Comparison of ENCODE assay signal across 8 cellular contexts in genomic region chr11:67277231-67277961, GRCh38. TPM values are rescaled to one million over a fixed set of nuclear protein-coding genes. Genes with fewer than 3 reads are reported as not detected.
DNase-seq lines count a peak whose midpoint lies in the region; ATAC-seq and TF ChIP-seq lines count a peak whose summit lies in the region.

No MANE protein-coding gene starts in this region.

- H3K4me3 ChIP-seq in ACC112 (ENCODE audit: low read depth, low read length), result peak overlapping the region; percentile 67
- H3K4me3 ChIP-seq in OCI-LY1 (ENCODE audit: low read depth, low read length, poor library complexity, severe bottlenecking), result peak overlapping the region; percentile 50
- H3K4me3 ChIP-seq in fibroblast of lung (replicated peaks in 1 of 4; ENCODE audit: control extremely low read depth in 1 of 4, insufficient read depth in 1 of 4, low read depth in 3 of 4, low read length in 4 of 4), result peak overlapping the region; percentile 3 to 54 (median 14)
- H3K4me3 ChIP-seq in thyroid gland (replicated peaks in 1 of 3), result peak overlapping the region in 1 of 3 donors; percentile 7

- H3K9me2 ChIP-seq in OCI-LY1 (ENCODE audit: low read depth, low read length), result no peaks in the 10 kb centered on the region

- intact Hi-C loops in thyroid gland (cut with DNase I), result no loop called here

- H3K4me2 ChIP-seq in OCI-LY1 (ENCODE audit: low read length) (peak overlapping the region; percentile 75), fibroblast of lung (ENCODE audit: extremely low read depth, insufficient read depth, low read length) (peak overlapping the region; percentile 55)

- no peaks in the 10 kb centered on the region for H3K27me3 Mint-ChIP-seq in activated T-cell treated with anti-CD3 and anti-CD28 coated beads, Interleukin-2, amount 50 U/mL, for 24 hours

- peaks cover 39% of the 10 kb centered on the region for H3K79me2 ChIP-seq in ACC112 (ENCODE audit: control insufficient read depth, insufficient read depth, low read length, unreplicated experiment)
- H3K79me2 ChIP-seq in OCI-LY1 (ENCODE audit: insufficient read depth, low read length), result peaks cover 21% of the 10 kb centered on the region
- H3K79me2 ChIP-seq in fibroblast of lung (ENCODE audit: control insufficient read depth, insufficient read depth, low read length), result peaks cover 35% of the 10 kb centered on the region

- H3K36me3 ChIP-seq in ACC112 (ENCODE audit: insufficient read depth, low read length) (peaks cover 9% of the 10 kb centered on the region; the same call in 1 of the 2 replicates), OCI-LY1 (ENCODE audit: insufficient read depth, low read length) (peaks cover 74% of the 10 kb centered on the region), fibroblast of lung (ENCODE audit: control insufficient read depth, insufficient read depth, low read length) (peaks cover 20% of the 10 kb centered on the region), thyroid gland (peaks cover 29 to 32% of the 10 kb centered on the region in 2 donors)

- H3K27ac ChIP-seq in ACC112 (ENCODE audit: low read depth, low read length) (peak overlapping the region; percentile 62), OCI-LY1 (ENCODE audit: low read depth, low read length, poor library complexity, severe bottlenecking) (peak overlapping the region; percentile 98), fibroblast of lung (ENCODE audit: insufficient read depth, low read length) (peak overlapping the region; percentile 79), thyroid gland (peak overlapping the region; percentile 41 to 74 (median 67))

- H3K9ac ChIP-seq in OCI-LY1 (ENCODE audit: low read length) (peak overlapping the region; percentile 78), fibroblast of lung (ENCODE audit: insufficient read depth, low read length) (peak overlapping the region; percentile 18)

- H4K20me1 ChIP-seq in OCI-LY1 (ENCODE audit: insufficient read depth, low read length) (no peaks in the 10 kb centered on the region), fibroblast of lung (ENCODE audit: control insufficient read depth, extremely low read depth, insufficient read depth, low read length) (no peaks in the 10 kb centered on the region)

- WGBS in thyroid gland, 2 donors, result 39 to 71% methylated on average over 13 to 16 of the region's 24 CpGs

- H3K9me3 ChIP-seq in OCI-LY1 (ENCODE audit: low read length), result no peaks in the 10 kb centered on the region
- no peaks in the 10 kb centered on the region for H3K9me3 ChIP-seq in fibroblast of lung (ENCODE audit: control insufficient read depth, insufficient read depth, low read depth, low read length)
- H3K9me3 ChIP-seq in thyroid gland, result no peaks in the 10 kb centered on the region

- no peaks in the 10 kb centered on the region for H3K9me3 Mint-ChIP-seq in activated T-cell treated with anti-CD3 and anti-CD28 coated beads, Interleukin-2, amount 50 U/mL, for 24 hours

- H3K4me1 Mint-ChIP-seq in activated T-cell treated with anti-CD3 and anti-CD28 coated beads, Interleukin-2, amount 50 U/mL, for 24 hours (ENCODE audit: low read depth), result peaks cover 79% of the 10 kb centered on the region

- no peak for TF ChIP-seq CTCF in OCI-LY1 (IDR thresholded peaks at IDR 0.05; ENCODE audit: low read length)
- TF ChIP-seq CTCF in fibroblast of lung (conservative IDR thresholded peaks at IDR 0.05 in 1 of 2, IDR thresholded peaks at IDR 0.05 in 1 of 2; ENCODE audit: low read depth in 1 of 2, low read length in 2 of 2), result no peak
- no peak for TF ChIP-seq CTCF in omental fat pad (IDR thresholded peaks at IDR 0.05)
- TF ChIP-seq CTCF in thyroid gland (IDR thresholded peaks at IDR 0.05), result no peak

- peaks cover 98% of the 10 kb centered on the region for H3K36me3 Mint-ChIP-seq in activated T-cell treated with anti-CD3 and anti-CD28 coated beads, Interleukin-2, amount 50 U/mL, for 24 hours (ENCODE audit: low read depth)

- H2AFZ ChIP-seq in ACC112 (ENCODE audit: low read length, unreplicated experiment) (peak overlapping the region; percentile 82), OCI-LY1 (ENCODE audit: low read length) (no peak overlapping the region), fibroblast of lung (ENCODE audit: low read length) (no peak overlapping the region)

- in situ Hi-C loops in GM18951 (cut with MboI; ENCODE audit: low sequenced_read_pairs, unreplicated experiment), result no loop called here

- TF ChIP-seq POLR2A in GM18951 (IDR thresholded peaks at IDR 0.05; ENCODE audit: extremely low read depth, insufficient read depth, insufficient read length) (peak; percentile 65), thyroid gland (IDR thresholded peaks at IDR 0.05) (peak in 1 of 2 donors; percentile 19)

- H3K4me1 ChIP-seq in ACC112 (ENCODE audit: control insufficient read depth, insufficient read depth, low read length, unreplicated experiment) (peaks cover 29% of the 10 kb centered on the region), OCI-LY1 (ENCODE audit: insufficient read depth, low read length, severe bottlenecking) (peaks cover 62% of the 10 kb centered on the region), fibroblast of lung (ENCODE audit: control insufficient read depth, extremely low read depth, insufficient read depth, low read length) (peaks cover 23% of the 10 kb centered on the region), thyroid gland (peaks cover 35 to 71% of the 10 kb centered on the region in 2 donors)

- H3F3A ChIP-seq in OCI-LY1 (ENCODE audit: insufficient read depth, low read length), result no peaks in the 10 kb centered on the region

- ATAC-seq in HG03135 (IDR thresholded peaks at IDR 0.05; ENCODE audit: unreplicated experiment) (peak; percentile 78), omental fat pad (ENCODE audit: low FRiP score) (peak; percentile 61)

- H3K27me3 ChIP-seq in ACC112 (ENCODE audit: insufficient read depth, low read length) (no peaks in the 10 kb centered on the region), OCI-LY1 (ENCODE audit: insufficient read depth, low read length) (no peaks in the 10 kb centered on the region), fibroblast of lung (ENCODE audit: control insufficient read depth, insufficient read depth, low read length) (no peaks in the 10 kb centered on the region), thyroid gland (no peaks in the 10 kb centered on the region)

- H3K27ac Mint-ChIP-seq in activated T-cell treated with anti-CD3 and anti-CD28 coated beads, Interleukin-2, amount 50 U/mL, for 24 hours, result peak overlapping the region; percentile 99

- DNase-seq in activated T-cell treated with anti-CD3 and anti-CD28 coated beads, Interleukin-2, amount 50 U/mL, for 24 hours, result peak; percentile 89
- DNase-seq in fibroblast of lung (ENCODE audit: low read depth in 2 of 2) (peak; percentile 58 to 78), omental fat pad (ENCODE audit: low spot score) (peak; percentile 71), thyroid gland (peak; percentile 62 to 67)

- peak overlapping the region; percentile 81 for H3K4me3 Mint-ChIP-seq in activated T-cell treated with anti-CD3 and anti-CD28 coated beads, Interleukin-2, amount 50 U/mL, for 24 hours

RNA-seq across cellular contexts. Expression of gene GRK2, which starts 11.1 kb away (rescaled TPM):
- total RNA-seq in fibroblast of lung (21.6 and 28.9 TPM in 2 replicates), omental fat pad (100 to 1,000 TPM in 1 of 4 donors, 10 to 100 TPM in 3; 42.6 to 106 (median 50.7) TPM), thyroid gland (10 to 100 TPM; 32.8 to 55.8 (median 40.6) TPM)
- polyA plus RNA-seq in fibroblast of lung, result 20.1 and 26.3 TPM in 2 replicates
- polyA plus RNA-seq in fibroblast of lung (2012), result 24.7 and 30.8 TPM in 2 replicates
- 48.4 and 104 TPM in 2 replicates for polyA minus RNA-seq in fibroblast of lung (ENCODE audit: low replicate concordance)

RNA-seq across cellular contexts. Expression of gene ANKRD13D, which starts 11.7 kb away (rescaled TPM):
- total RNA-seq in fibroblast of lung (31.8 and 45.4 TPM in 2 replicates), omental fat pad (10 to 100 TPM; 18.6 to 78.2 (median 28.6) TPM), thyroid gland (10 to 100 TPM; 27.9 to 36.8 (median 31.5) TPM)
- 11.5 and 12.9 TPM in 2 replicates for polyA plus RNA-seq in fibroblast of lung
- polyA plus RNA-seq in fibroblast of lung (2012), result 12.7 and 16.8 TPM in 2 replicates
- 16.9 and 22.8 TPM in 2 replicates for polyA minus RNA-seq in fibroblast of lung (ENCODE audit: low replicate concordance)

RNA-seq across cellular contexts. Expression of gene SSH3, which starts 25.9 kb away (rescaled TPM):
- 11.3 and 15.7 TPM in 2 replicates for total RNA-seq in fibroblast of lung
- 6.9 and 7.5 TPM in 2 replicates for polyA plus RNA-seq in fibroblast of lung
- 28.9 and 30.6 TPM in 2 replicates for polyA plus RNA-seq in fibroblast of lung (2012)
- 15.6 and 18.8 TPM in 2 replicates for polyA minus RNA-seq in fibroblast of lung (ENCODE audit: low replicate concordance)
- total RNA-seq in omental fat pad, result 10 to 100 TPM; 22.6 to 44.6 (median 28.3) TPM
- 10 to 100 TPM; 50.5 to 59.9 (median 54.4) TPM for total RNA-seq in thyroid gland
